ENCODE assay signal across 19 cellular contexts in genomic region chr11:72762641-72763304, GRCh38. TPM values are rescaled to one million over a fixed set of nuclear protein-coding genes. Genes with fewer than 3 reads are reported as not detected.
A peak's percentile ranks its signal among the peaks of the same experiment; 100 is the strongest.
DNase-seq lines count a peak whose midpoint lies in the region; ATAC-seq, FAIRE-seq and TF ChIP-seq lines count a peak whose summit lies in the region.
"Had no signal": no experiment of that assay in that cellular context is flagged by ENCODE, and none has a peak within 500 bp of the region (broad histone marks: within the 10 kb centered on the region; RNA-seq: fewer than 3 reads in every experiment).

No MANE protein-coding gene starts in this region.

- CTCF ChIA-PET in activated CD4-positive, alpha-beta T cell treated with anti-CD3 and anti-CD28 coated beads for 36 hours (lab: Charles Lee): interaction anchor here (1.0 to 1.4 kb wide), 2 partner anchors 37 to 109 kb away, joined by 4 to 5 read pairs; no protein-coding TSS in a partner anchor

- H3K27me3 ChIP-seq in sigmoid colon: no peaks in the 10 kb centered on the region
- H3K27me3 ChIP-seq: esophagus squamous epithelium, tibial artery had no signal

- no peaks in the 10 kb centered on the region for H3K9me3 ChIP-seq in sigmoid colon
- H3K9me3 ChIP-seq: esophagus squamous epithelium, tibial artery had no signal

- TF ChIP-seq EP300 in sigmoid colon (IDR thresholded peaks at IDR 0.05): no peak

- H3K27ac ChIP-seq in sigmoid colon: no peak overlapping the region
- H3K27ac ChIP-seq: coronary artery, esophagus squamous epithelium, tibial artery had no signal

- no peaks in the 10 kb centered on the region for H3K9me3 Mint-ChIP-seq in activated CD4-positive, alpha-beta T cell treated with anti-CD3 and anti-CD28 coated beads for 36 hours (ENCODE audit: low read depth)
- H3K9me3 Mint-ChIP-seq in IgD-negative memory B cell (no peaks in the 10 kb centered on the region), naive B cell (no peaks in the 10 kb centered on the region), chondrocyte (ENCODE audit: low read depth) (peaks cover 12% of the 10 kb centered on the region)
- H3K9me3 Mint-ChIP-seq: GM23338, T-cell had no signal

- peaks cover 17% of the 10 kb centered on the region for H3K4me1 Mint-ChIP-seq in activated CD4-positive, alpha-beta T cell treated with anti-CD3 and anti-CD28 coated beads for 36 hours
- H3K4me1 Mint-ChIP-seq in IgD-negative memory B cell (peaks cover 16 to 30% (median 18%) of the 10 kb centered on the region in 3 donors), naive B cell (peaks cover 18 to 31% (median 25%) of the 10 kb centered on the region in 3 donors), chondrocyte (ENCODE audit: low read depth) (peaks cover 28% of the 10 kb centered on the region)

- DNase-seq in activated CD4-positive, alpha-beta T cell treated with anti-CD3 and anti-CD28 coated beads for 36 hours: peak; percentile 47
- no peak for DNase-seq in activated CD4-positive, alpha-beta T cell treated with anti-CD3 and anti-CD28 coated beads for 1 hour
- DNase-seq in GM19239 (ENCODE audit: insufficient read length, low spot score) (no peak), naive B cell (no peak), NCI-H446 treated with DMSO at 0.1 percent for 48 hours (lab: John Stamatoyannopoulos, UW) (no peak), sigmoid colon (no peak), chondrocyte (ENCODE audit: low spot score) (no peak)
- DNase-seq: 8988T, esophagus squamous epithelium, NCI-H1048, NCI-H226, nucleus accumbens, T-cell, tibial artery had no signal

- H3K27me3 Mint-ChIP-seq in activated CD4-positive, alpha-beta T cell treated with anti-CD3 and anti-CD28 coated beads for 36 hours: no peaks in the 10 kb centered on the region
- H3K27me3 Mint-ChIP-seq in IgD-negative memory B cell: peaks cover 2% of the 10 kb centered on the region
- H3K27me3 Mint-ChIP-seq in naive B cell: no peaks in the 10 kb centered on the region
- H3K27me3 Mint-ChIP-seq in chondrocyte (ENCODE audit: low read depth): no peaks in the 10 kb centered on the region
- H3K27me3 Mint-ChIP-seq: T-cell had no signal

- H3K4me1 ChIP-seq in sigmoid colon: no peaks in the 10 kb centered on the region
- H3K4me1 ChIP-seq: tibial artery had no signal

- no peak for TF ChIP-seq POLR2A in sigmoid colon (IDR thresholded peaks at IDR 0.05)

- peak; percentile 94 for ATAC-seq in activated CD4-positive, alpha-beta T cell treated with anti-CD3 and anti-CD28 coated beads for 36 hours
- ATAC-seq in naive B cell (ENCODE audit: low read depth in 2 of 2): peak; percentile 94 to 96
- ATAC-seq: GM23338, Panc1 had no signal

- H3K36me3 Mint-ChIP-seq in activated CD4-positive, alpha-beta T cell treated with anti-CD3 and anti-CD28 coated beads for 36 hours (ENCODE audit: low read depth): no peaks in the 10 kb centered on the region
- peaks cover 2% of the 10 kb centered on the region for H3K36me3 Mint-ChIP-seq in IgD-negative memory B cell
- H3K36me3 Mint-ChIP-seq in naive B cell: no peaks in the 10 kb centered on the region
- H3K36me3 Mint-ChIP-seq in chondrocyte (ENCODE audit: low read depth): peaks cover 15% of the 10 kb centered on the region

- intact Hi-C loops in activated CD4-positive, alpha-beta T cell treated with anti-CD3 and anti-CD28 coated beads for 36 hours (cut with DNase I, micrococcal nuclease): no loop called here
- intact Hi-C loops in sigmoid colon (cut with DNase I): no loop called here

- peaks cover 0 to 7% (median 0%) of the 10 kb centered on the region in 4 donors for H3K36me3 ChIP-seq in sigmoid colon

- WGBS in sigmoid colon, 2 donors: 52 to 68% methylated on average over 5 of the region's 5 CpGs

- no peak overlapping the region for H3K4me3 ChIP-seq in sigmoid colon
- H3K4me3 ChIP-seq: coronary artery, esophagus squamous epithelium, GM23338, lung, tibial artery had no signal

- POLR2A ChIA-PET in activated CD4-positive, alpha-beta T cell treated with anti-CD3 and anti-CD28 coated beads for 36 hours (lab: Charles Lee): no interaction called here

- H3K27ac Mint-ChIP-seq in activated CD4-positive, alpha-beta T cell treated with anti-CD3 and anti-CD28 coated beads for 36 hours: no peak overlapping the region
- H3K27ac Mint-ChIP-seq in IgD-negative memory B cell (peak overlapping the region in 2 of 3 donors; percentile 42 to 73), naive B cell (peak overlapping the region in 5 of 6 donors; percentile 6 to 87 (median 83)), chondrocyte (ENCODE audit: unreplicated experiment) (no peak overlapping the region)
- H3K27ac Mint-ChIP-seq: GM23338, T-cell had no signal

- no peak overlapping the region for H3K4me3 Mint-ChIP-seq in activated CD4-positive, alpha-beta T cell treated with anti-CD3 and anti-CD28 coated beads for 36 hours
- peak overlapping the region in 3 of 4 donors; percentile 16 to 27 (median 17) for H3K4me3 Mint-ChIP-seq in IgD-negative memory B cell
- H3K4me3 Mint-ChIP-seq in naive B cell: peak overlapping the region in 3 of 8 donors; percentile 15 to 65 (median 42)
- no peak overlapping the region for H3K4me3 Mint-ChIP-seq in chondrocyte (ENCODE audit: unreplicated experiment)
- H3K4me3 Mint-ChIP-seq: GM23338, T-cell had no signal

- TF ChIP-seq CTCF in sigmoid colon (IDR thresholded peaks at IDR 0.05) (no peak), chondrocyte (IDR thresholded peaks at IDR 0.05) (no peak)

- peak; percentile 83 for FAIRE-seq in GM19239 (lab: Jason Lieb, UNC)

RNA-seq across cellular contexts. Expression of gene ARAP1, which starts 10.6 kb away (rescaled TPM):
- 10 to 100 TPM; 69.9 to 76.6 TPM for total RNA-seq in activated CD4-positive, alpha-beta T cell treated with anti-CD3 and anti-CD28 coated beads for 36 hours
- polyA plus RNA-seq in IgD-negative memory B cell: 20.7 TPM
- polyA plus RNA-seq in naive B cell (ENCODE audit: low read depth in 6 of 6): 10 to 100 TPM in 5 of 6 donors, 1 to 10 TPM in 1; 3.3 to 30.2 (median 14.0) TPM
- total RNA-seq in sigmoid colon: 100 to 1,000 TPM in 1 of 4 donors, 10 to 100 TPM in 3; 56.5 to 135 (median 70.0) TPM
- polyA plus RNA-seq in sigmoid colon: 10 to 100 TPM; 31.9 to 81.7 (median 34.2) TPM
- 45.3 to 67.4 TPM (median 48.1 TPM) in 3 replicates for total RNA-seq in chondrocyte

RNA-seq across cellular contexts. Expression of gene STARD10, which starts 31.1 kb away (rescaled TPM):
- 10 to 100 TPM in 1 of 2 experiments, 1 to 10 TPM in 1; 8.3 to 12.9 TPM for total RNA-seq in activated CD4-positive, alpha-beta T cell treated with anti-CD3 and anti-CD28 coated beads for 36 hours
- polyA plus RNA-seq in IgD-negative memory B cell (33.4 TPM), naive B cell (ENCODE audit: low read depth in 6 of 6) (10 to 100 TPM; 24.3 to 39.2 (median 30.7) TPM), sigmoid colon (100 to 1,000 TPM; 286 to 900 (median 781) TPM)
- total RNA-seq in sigmoid colon (10 to 100 TPM; 29.9 to 60.1 (median 43.9) TPM), chondrocyte (58.8 to 81.0 TPM (median 79.4 TPM) in 3 replicates)

RNA-seq across cellular contexts. Expression of gene ATG16L2, which starts 51.4 kb away (rescaled TPM):
- 10 to 100 TPM; 55.3 to 59.4 TPM for total RNA-seq in activated CD4-positive, alpha-beta T cell treated with anti-CD3 and anti-CD28 coated beads for 36 hours
- polyA plus RNA-seq in IgD-negative memory B cell (32.1 TPM), naive B cell (ENCODE audit: low read depth in 6 of 6) (10 to 100 TPM; 19.1 to 35.5 (median 21.3) TPM), sigmoid colon (10 to 100 TPM in 1 of 3 donors, 1 to 10 TPM in 2; 4.6 to 47.7 (median 9.6) TPM)
- total RNA-seq in sigmoid colon (10 to 100 TPM; 16.8 to 36.8 (median 20.2) TPM), chondrocyte (7.9 to 14.8 TPM (median 9.9 TPM) in 3 replicates)

Comparison
In these comparisons a context has a peak if more than half of its experiments do, and no peak if none do; other contexts are left out.
1. H3K27ac Mint-ChIP-seq: peak in IgD-negative memory B cell (2 of 3) and naive B cell (5 of 6); none in activated CD4-positive, alpha-beta T cell treated with anti-CD3 and anti-CD28 coated beads for 36 hours (single experiment) and chondrocyte (single experiment).
2. H3K4me3 Mint-ChIP-seq: peak in IgD-negative memory B cell (3 of 4); none in activated CD4-positive, alpha-beta T cell treated with anti-CD3 and anti-CD28 coated beads for 36 hours (single experiment) and chondrocyte (single experiment).